Comparison of ENCODE assay signal across 1 cellular context in genomic region chr11:134640536-134640935, GRCh38.
TF ChIP-seq lines count a peak whose summit lies in the region.

No MANE protein-coding gene starts in this region.

TF ChIP-seq in SK-N-SH, 30 proteins besides CTCF, POLR2A, EP300 and RAD21 (continued from another document):
- TF ChIP-seq MXI1 (IDR thresholded peaks at IDR 0.05; ENCODE audit: low read depth, low read length): no peak
- TF ChIP-seq FOXJ3 (CRISPR knock-in tag; IDR thresholded peaks at IDR 0.05): no peak
- TF ChIP-seq GABPA (IDR thresholded peaks at IDR 0.05; ENCODE audit: low read depth): no peak
- TF ChIP-seq FOSL2 (IDR thresholded peaks at IDR 0.05; ENCODE audit: borderline replicate concordance, low read depth): no peak
- no peak for TF ChIP-seq JUND (IDR thresholded peaks at IDR 0.05)
- no peak for TF ChIP-seq YY1 (IDR thresholded peaks at IDR 0.05; ENCODE audit: low read depth)
- no peak for TF ChIP-seq SMC3 (IDR thresholded peaks at IDR 0.05; ENCODE audit: low read depth, low read length)
- no peak for TF ChIP-seq EZH2phosphoT487 (IDR thresholded peaks at IDR 0.05; ENCODE audit: borderline replicate concordance, low read depth)
- TF ChIP-seq TAF1 (IDR thresholded peaks at IDR 0.05; ENCODE audit: borderline replicate concordance, low read depth, low read length): no peak
- TF ChIP-seq, protein P1, sequence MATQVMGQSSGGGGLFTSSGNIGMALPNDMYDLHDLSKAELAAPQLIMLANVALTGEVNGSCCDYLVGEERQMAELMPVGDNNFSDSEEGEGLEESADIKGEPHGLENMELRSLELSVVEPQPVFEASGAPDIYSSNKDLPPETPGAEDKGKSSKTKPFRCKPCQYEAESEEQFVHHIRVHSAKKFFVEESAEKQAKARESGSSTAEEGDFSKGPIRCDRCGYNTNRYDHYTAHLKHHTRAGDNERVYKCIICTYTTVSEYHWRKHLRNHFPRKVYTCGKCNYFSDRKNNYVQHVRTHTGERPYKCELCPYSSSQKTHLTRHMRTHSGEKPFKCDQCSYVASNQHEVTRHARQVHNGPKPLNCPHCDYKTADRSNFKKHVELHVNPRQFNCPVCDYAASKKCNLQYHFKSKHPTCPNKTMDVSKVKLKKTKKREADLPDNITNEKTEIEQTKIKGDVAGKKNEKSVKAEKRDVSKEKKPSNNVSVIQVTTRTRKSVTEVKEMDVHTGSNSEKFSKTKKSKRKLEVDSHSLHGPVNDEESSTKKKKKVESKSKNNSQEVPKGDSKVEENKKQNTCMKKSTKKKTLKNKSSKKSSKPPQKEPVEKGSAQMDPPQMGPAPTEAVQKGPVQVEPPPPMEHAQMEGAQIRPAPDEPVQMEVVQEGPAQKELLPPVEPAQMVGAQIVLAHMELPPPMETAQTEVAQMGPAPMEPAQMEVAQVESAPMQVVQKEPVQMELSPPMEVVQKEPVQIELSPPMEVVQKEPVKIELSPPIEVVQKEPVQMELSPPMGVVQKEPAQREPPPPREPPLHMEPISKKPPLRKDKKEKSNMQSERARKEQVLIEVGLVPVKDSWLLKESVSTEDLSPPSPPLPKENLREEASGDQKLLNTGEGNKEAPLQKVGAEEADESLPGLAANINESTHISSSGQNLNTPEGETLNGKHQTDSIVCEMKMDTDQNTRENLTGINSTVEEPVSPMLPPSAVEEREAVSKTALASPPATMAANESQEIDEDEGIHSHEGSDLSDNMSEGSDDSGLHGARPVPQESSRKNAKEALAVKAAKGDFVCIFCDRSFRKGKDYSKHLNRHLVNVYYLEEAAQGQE (IDR thresholded peaks at IDR 0.05; ENCODE audit: low read depth, low read length): no peak
